Comparison of ENCODE assay signal across 1 cellular context in genomic region chr5:65651144-65651543, GRCh38.
TF ChIP-seq lines count a peak whose summit lies in the region.

No MANE protein-coding gene starts in this region.

TF ChIP-seq in HepG2, 621 proteins besides CTCF, POLR2A, EP300 and RAD21 (continued from another document and continues in another):
- TF ChIP-seq, protein P1, sequence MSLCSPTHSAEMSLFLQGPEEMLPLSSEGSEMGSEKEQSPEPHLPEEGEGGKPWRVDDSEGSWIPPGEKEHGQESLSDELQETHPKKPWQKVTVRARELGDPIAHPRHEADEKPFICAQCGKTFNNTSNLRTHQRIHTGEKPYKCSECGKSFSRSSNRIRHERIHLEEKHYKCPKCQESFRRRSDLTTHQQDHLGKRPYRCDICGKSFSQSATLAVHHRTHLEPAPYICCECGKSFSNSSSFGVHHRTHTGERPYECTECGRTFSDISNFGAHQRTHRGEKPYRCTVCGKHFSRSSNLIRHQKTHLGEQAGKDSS (CRISPR knock-in tag; IDR thresholded peaks at IDR 0.05; ENCODE audit: borderline replicate concordance, low read depth): peak; percentile 50; the same call in 1 of the 2 replicates
- TF ChIP-seq CHD2 (IDR thresholded peaks at IDR 0.05; ENCODE audit: low read depth, low read length) (no peak), STAT5B (CRISPR knock-in tag; IDR thresholded peaks at IDR 0.05) (no peak), ZNF33A (CRISPR knock-in tag; IDR thresholded peaks at IDR 0.05; ENCODE audit: borderline replicate concordance) (no peak), SIN3B (IDR thresholded peaks at IDR 0.05; ENCODE audit: low read length) (no peak), NFRKB (IDR thresholded peaks at IDR 0.05) (no peak), GMEB1 (CRISPR knock-in tag; IDR thresholded peaks at IDR 0.05; ENCODE audit: borderline replicate concordance) (no peak), SIX4 (CRISPR knock-in tag; IDR thresholded peaks at IDR 0.05) (peak; percentile 93), CHD4 (IDR thresholded peaks at IDR 0.05; ENCODE audit: borderline replicate concordance, low read length) (no peak), TEAD2 (CRISPR knock-in tag; IDR thresholded peaks at IDR 0.05) (no peak), MIXL1 (CRISPR knock-in tag; IDR thresholded peaks at IDR 0.05) (0 out of 2 replicates have a peak, but pooled peaks have one; percentile 17), FOXO1 (CRISPR knock-in tag; IDR thresholded peaks at IDR 0.05) (peak; percentile 83; the same call in 1 of the 2 replicates), ZSCAN12 (CRISPR knock-in tag; IDR thresholded peaks at IDR 0.05) (no peak), YEATS2 (CRISPR knock-in tag; IDR thresholded peaks at IDR 0.05; ENCODE audit: borderline replicate concordance) (no peak), MXD4 (CRISPR knock-in tag; IDR thresholded peaks at IDR 0.05) (no peak), ZNF703 (CRISPR knock-in tag; IDR thresholded peaks at IDR 0.05; ENCODE audit: borderline replicate concordance) (no peak), ZNF503 (CRISPR knock-in tag; IDR thresholded peaks at IDR 0.05) (no peak), FOXP4 (CRISPR knock-in tag; IDR thresholded peaks at IDR 0.05) (peak; percentile 65), ARHGAP35 (CRISPR knock-in tag; IDR thresholded peaks at IDR 0.05; ENCODE audit: borderline replicate concordance) (no peak), CREB3 (CRISPR knock-in tag; IDR thresholded peaks at IDR 0.05) (no peak), WIZ (CRISPR knock-in tag; IDR thresholded peaks at IDR 0.05) (no peak), MEIS2 (CRISPR knock-in tag; IDR thresholded peaks at IDR 0.05) (peak; percentile 18; the same call in 1 of the 2 replicates), SOX6 (IDR thresholded peaks at IDR 0.05) (no peak), SOX6 (CRISPR knock-in tag; IDR thresholded peaks at IDR 0.05) (peak; percentile 81), KLF16 (CRISPR knock-in tag; IDR thresholded peaks at IDR 0.05) (peak in 1 of 2 experiments; percentile 54; a peak in 1 of 4 replicates), ZNF383 (CRISPR knock-in tag; IDR thresholded peaks at IDR 0.05; ENCODE audit: borderline replicate concordance) (no peak), YY1 (IDR thresholded peaks at IDR 0.05; ENCODE audit: insufficient read depth, insufficient replicate concordance, low read depth, low read length) (no peak), ZNF282 (IDR thresholded peaks at IDR 0.05; ENCODE audit: partially characterized antibody) (no peak), ZNF839 (CRISPR knock-in tag; IDR thresholded peaks at IDR 0.05; ENCODE audit: borderline replicate concordance) (no peak), KDM2A (CRISPR knock-in tag; IDR thresholded peaks at IDR 0.05; ENCODE audit: borderline replicate concordance, low read depth) (no peak), ETV5 (CRISPR knock-in tag; IDR thresholded peaks at IDR 0.05; ENCODE audit: borderline replicate concordance) (no peak), SMAD3 (CRISPR knock-in tag; IDR thresholded peaks at IDR 0.05) (peak; percentile 58; the same call in 1 of the 2 replicates), ATF3 (CRISPR knock-in tag; IDR thresholded peaks at IDR 0.05) (no peak), ZNF790 (CRISPR knock-in tag; IDR thresholded peaks at IDR 0.05; ENCODE audit: borderline replicate concordance) (no peak), KMT2B (CRISPR knock-in tag; IDR thresholded peaks at IDR 0.05) (no peak), RXRB (CRISPR knock-in tag; IDR thresholded peaks at IDR 0.05; ENCODE audit: borderline replicate concordance) (peak; percentile 72), NFE2L2 (IDR thresholded peaks at IDR 0.05; ENCODE audit: low read length) (no peak), SNAI1 (CRISPR knock-in tag; IDR thresholded peaks at IDR 0.05; ENCODE audit: borderline replicate concordance) (no peak), ZGPAT (CRISPR knock-in tag; IDR thresholded peaks at IDR 0.05) (peak; percentile 66), SRF (IDR thresholded peaks at IDR 0.05; ENCODE audit: low read depth, low read length) (no peak)
- TF ChIP-seq, protein P2, sequence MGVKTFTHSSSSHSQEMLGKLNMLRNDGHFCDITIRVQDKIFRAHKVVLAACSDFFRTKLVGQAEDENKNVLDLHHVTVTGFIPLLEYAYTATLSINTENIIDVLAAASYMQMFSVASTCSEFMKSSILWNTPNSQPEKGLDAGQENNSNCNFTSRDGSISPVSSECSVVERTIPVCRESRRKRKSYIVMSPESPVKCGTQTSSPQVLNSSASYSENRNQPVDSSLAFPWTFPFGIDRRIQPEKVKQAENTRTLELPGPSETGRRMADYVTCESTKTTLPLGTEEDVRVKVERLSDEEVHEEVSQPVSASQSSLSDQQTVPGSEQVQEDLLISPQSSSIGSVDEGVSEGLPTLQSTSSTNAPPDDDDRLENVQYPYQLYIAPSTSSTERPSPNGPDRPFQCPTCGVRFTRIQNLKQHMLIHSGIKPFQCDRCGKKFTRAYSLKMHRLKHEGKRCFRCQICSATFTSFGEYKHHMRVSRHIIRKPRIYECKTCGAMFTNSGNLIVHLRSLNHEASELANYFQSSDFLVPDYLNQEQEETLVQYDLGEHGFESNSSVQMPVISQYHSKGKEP (CRISPR knock-in tag; IDR thresholded peaks at IDR 0.05): no peak
- TF ChIP-seq, protein P3, sequence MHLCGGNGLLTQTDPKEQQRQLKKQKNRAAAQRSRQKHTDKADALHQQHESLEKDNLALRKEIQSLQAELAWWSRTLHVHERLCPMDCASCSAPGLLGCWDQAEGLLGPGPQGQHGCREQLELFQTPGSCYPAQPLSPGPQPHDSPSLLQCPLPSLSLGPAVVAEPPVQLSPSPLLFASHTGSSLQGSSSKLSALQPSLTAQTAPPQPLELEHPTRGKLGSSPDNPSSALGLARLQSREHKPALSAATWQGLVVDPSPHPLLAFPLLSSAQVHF (CRISPR knock-in tag; IDR thresholded peaks at IDR 0.05): no peak
- TF ChIP-seq, protein P4, sequence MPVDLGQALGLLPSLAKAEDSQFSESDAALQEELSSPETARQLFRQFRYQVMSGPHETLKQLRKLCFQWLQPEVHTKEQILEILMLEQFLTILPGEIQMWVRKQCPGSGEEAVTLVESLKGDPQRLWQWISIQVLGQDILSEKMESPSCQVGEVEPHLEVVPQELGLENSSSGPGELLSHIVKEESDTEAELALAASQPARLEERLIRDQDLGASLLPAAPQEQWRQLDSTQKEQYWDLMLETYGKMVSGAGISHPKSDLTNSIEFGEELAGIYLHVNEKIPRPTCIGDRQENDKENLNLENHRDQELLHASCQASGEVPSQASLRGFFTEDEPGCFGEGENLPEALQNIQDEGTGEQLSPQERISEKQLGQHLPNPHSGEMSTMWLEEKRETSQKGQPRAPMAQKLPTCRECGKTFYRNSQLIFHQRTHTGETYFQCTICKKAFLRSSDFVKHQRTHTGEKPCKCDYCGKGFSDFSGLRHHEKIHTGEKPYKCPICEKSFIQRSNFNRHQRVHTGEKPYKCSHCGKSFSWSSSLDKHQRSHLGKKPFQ (CRISPR knock-in tag; IDR thresholded peaks at IDR 0.05; ENCODE audit: insufficient replicate concordance): no peak
- TF ChIP-seq, protein P5, sequence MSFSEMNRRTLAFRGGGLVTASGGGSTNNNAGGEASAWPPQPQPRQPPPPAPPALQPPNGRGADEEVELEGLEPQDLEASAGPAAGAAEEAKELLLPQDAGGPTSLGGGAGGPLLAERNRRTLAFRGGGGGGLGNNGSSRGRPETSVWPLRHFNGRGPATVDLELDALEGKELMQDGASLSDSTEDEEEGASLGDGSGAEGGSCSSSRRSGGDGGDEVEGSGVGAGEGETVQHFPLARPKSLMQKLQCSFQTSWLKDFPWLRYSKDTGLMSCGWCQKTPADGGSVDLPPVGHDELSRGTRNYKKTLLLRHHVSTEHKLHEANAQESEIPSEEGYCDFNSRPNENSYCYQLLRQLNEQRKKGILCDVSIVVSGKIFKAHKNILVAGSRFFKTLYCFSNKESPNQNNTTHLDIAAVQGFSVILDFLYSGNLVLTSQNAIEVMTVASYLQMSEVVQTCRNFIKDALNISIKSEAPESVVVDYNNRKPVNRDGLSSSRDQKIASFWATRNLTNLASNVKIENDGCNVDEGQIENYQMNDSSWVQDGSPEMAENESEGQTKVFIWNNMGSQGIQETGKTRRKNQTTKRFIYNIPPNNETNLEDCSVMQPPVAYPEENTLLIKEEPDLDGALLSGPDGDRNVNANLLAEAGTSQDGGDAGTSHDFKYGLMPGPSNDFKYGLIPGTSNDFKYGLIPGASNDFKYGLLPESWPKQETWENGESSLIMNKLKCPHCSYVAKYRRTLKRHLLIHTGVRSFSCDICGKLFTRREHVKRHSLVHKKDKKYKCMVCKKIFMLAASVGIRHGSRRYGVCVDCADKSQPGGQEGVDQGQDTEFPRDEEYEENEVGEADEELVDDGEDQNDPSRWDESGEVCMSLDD (CRISPR knock-in tag; IDR thresholded peaks at IDR 0.05; ENCODE audit: borderline replicate concordance): no peak
- TF ChIP-seq, protein P6, sequence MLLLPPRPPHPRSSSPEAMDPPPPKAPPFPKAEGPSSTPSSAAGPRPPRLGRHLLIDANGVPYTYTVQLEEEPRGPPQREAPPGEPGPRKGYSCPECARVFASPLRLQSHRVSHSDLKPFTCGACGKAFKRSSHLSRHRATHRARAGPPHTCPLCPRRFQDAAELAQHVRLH (CRISPR knock-in tag; IDR thresholded peaks at IDR 0.05; ENCODE audit: borderline replicate concordance, low read depth): peak; percentile 67; the same call in 1 of the 2 replicates
